9 cellular contexts compared by ENCODE assay signal in the genomic region with DNA sequence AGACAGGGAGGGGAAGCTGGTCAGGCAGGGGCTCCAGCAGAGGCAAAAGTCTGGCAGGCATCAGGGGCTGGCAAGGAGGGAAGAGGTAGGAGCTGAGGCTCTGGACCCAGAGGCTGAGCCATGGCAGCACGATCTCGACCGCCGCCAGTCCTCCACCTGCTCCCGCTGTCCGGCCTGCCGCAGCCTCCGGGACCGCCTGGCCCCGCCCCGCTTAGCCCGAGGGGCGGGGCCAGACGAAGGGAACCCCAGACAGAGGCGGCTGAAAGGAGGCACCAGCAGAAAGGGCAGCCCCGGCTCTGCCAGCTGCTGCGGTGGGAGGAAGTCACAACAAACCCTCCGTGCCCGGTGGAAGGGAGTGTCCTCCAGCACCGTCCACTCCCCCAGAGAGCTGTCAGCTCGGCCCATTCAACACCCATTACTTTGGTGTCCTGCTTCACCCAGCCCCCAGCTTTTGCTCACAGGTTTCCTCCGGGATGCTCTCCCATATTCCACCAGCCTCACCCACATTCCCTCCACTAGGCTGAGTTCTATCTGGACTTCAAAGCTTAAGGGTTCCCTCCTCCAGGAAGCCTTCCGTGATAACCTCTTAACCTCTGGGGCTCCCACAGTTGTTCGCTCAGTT. TPM values are rescaled to one million over a fixed set of nuclear protein-coding genes. Genes with fewer than 3 reads are reported as not detected.
A peak's percentile ranks its signal among the peaks of the same experiment; 100 is the strongest.
DNase-seq lines count a peak whose midpoint lies in the region; ATAC-seq and TF ChIP-seq lines count a peak whose summit lies in the region.
"Had no signal": no experiment of that assay in that cellular context is flagged by ENCODE, and none has a peak within 500 bp of the region (broad histone marks: within the 10 kb centered on the region; RNA-seq: fewer than 3 reads in every experiment).

A gene with protein sequence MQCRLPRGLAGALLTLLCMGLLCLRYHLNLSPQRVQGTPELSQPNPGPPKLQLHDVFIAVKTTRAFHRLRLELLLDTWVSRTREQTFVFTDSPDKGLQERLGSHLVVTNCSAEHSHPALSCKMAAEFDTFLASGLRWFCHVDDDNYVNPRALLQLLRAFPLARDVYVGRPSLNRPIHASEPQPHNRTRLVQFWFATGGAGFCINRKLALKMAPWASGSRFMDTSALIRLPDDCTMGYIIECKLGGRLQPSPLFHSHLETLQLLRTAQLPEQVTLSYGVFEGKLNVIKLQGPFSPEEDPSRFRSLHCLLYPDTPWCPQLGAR (minus strand): TSS at position 161 of the 622 bp plus-strand sequence. CDS start 207 bp downstream, outside the sequence.

- H3K9me3 ChIP-seq in CD4-positive, CD25-positive, alpha-beta regulatory T cell (ENCODE audit: control insufficient read depth in 2 of 2, low read length in 2 of 2) = no peaks in the 10 kb centered on the region
- H3K9me3 ChIP-seq in HUES64 (ENCODE audit: insufficient read depth, low read depth, low read length) (no peaks in the 10 kb centered on the region), right atrium auricular region (no peaks in the 10 kb centered on the region)

- peaks cover 10% of the 10 kb centered on the region for H3K36me3 Mint-ChIP-seq in CD4-positive, CD25-positive, alpha-beta regulatory T cell
- peaks cover 29% of the 10 kb centered on the region for H3K36me3 Mint-ChIP-seq in activated naive CD8-positive, alpha-beta T cell treated with anti-CD3 and anti-CD28 coated beads, Interleukin-2, amount 50 U/mL, for 24 hours (ENCODE audit: low read depth)

- H3K4me3 Mint-ChIP-seq in CD4-positive, CD25-positive, alpha-beta regulatory T cell = peak within 1 kb of the TSS; percentile 91 to 99 (median 97)
- H3K4me3 Mint-ChIP-seq in activated naive CD8-positive, alpha-beta T cell treated with anti-CD3 and anti-CD28 coated beads, Interleukin-2, amount 50 U/mL, for 24 hours = peak within 1 kb of the TSS; percentile 97

- H3K27me3 Mint-ChIP-seq in CD4-positive, CD25-positive, alpha-beta regulatory T cell = no peaks in the 10 kb centered on the region
- no peaks in the 10 kb centered on the region for H3K27me3 Mint-ChIP-seq in activated naive CD8-positive, alpha-beta T cell treated with anti-CD3 and anti-CD28 coated beads, Interleukin-2, amount 50 U/mL, for 24 hours

- H3K9ac ChIP-seq in HUES64 (ENCODE audit: low read depth, low read length) = no peak within 1 kb of the TSS

- WGBS in HUES64 = 9% methylated on average over 24 of the region's 24 CpGs

- peak; percentile 48 to 51 for ATAC-seq in CD4-positive, CD25-positive, alpha-beta regulatory T cell (ENCODE audit: low read depth in 2 of 2)
- ATAC-seq in GM19351 (IDR thresholded peaks at IDR 0.05; ENCODE audit: unreplicated experiment) = peak; percentile 64
- ATAC-seq in activated naive CD8-positive, alpha-beta T cell treated with anti-CD3 and anti-CD28 coated beads, Interleukin-2, amount 50 U/mL, for 24 hours = peak; percentile 65
- ATAC-seq in sciatic nerve = peak; percentile 82

- peak within 1 kb of the TSS; percentile 86 for H3K27ac ChIP-seq in CD4-positive, CD25-positive, alpha-beta regulatory T cell (ENCODE audit: insufficient read depth, low read length, poor library complexity, severe bottlenecking)
- no peak within 1 kb of the TSS for H3K27ac ChIP-seq in HUES64 (ENCODE audit: low read depth, low read length)
- peak within 1 kb of the TSS; percentile 70 to 74 for H3K27ac ChIP-seq in right atrium auricular region

- H3K4me1 Mint-ChIP-seq in CD4-positive, CD25-positive, alpha-beta regulatory T cell = peaks cover 0 to 78% (median 28%) of the 10 kb centered on the region in 4 donors
- H3K4me1 Mint-ChIP-seq in activated naive CD8-positive, alpha-beta T cell treated with anti-CD3 and anti-CD28 coated beads, Interleukin-2, amount 50 U/mL, for 24 hours = peaks cover 53% of the 10 kb centered on the region

- peaks cover 0 to 1% (median 0%) of the 10 kb centered on the region in 7 donors for H3K9me3 Mint-ChIP-seq in CD4-positive, CD25-positive, alpha-beta regulatory T cell
- H3K9me3 Mint-ChIP-seq in activated naive CD8-positive, alpha-beta T cell treated with anti-CD3 and anti-CD28 coated beads, Interleukin-2, amount 50 U/mL, for 24 hours = no peaks in the 10 kb centered on the region

- intact Hi-C loops in sciatic nerve (cut with DNase I) = no loop called here

- peaks cover 3% of the 10 kb centered on the region for H3K36me3 ChIP-seq in CD4-positive, CD25-positive, alpha-beta regulatory T cell (ENCODE audit: control insufficient read depth, insufficient read depth, low read length)
- H3K36me3 ChIP-seq in HUES64 (ENCODE audit: insufficient read depth, low read length) = no peaks in the 10 kb centered on the region
- no peaks in the 10 kb centered on the region for H3K36me3 ChIP-seq in right atrium auricular region

- DNase-seq in CD4-positive, CD25-positive, alpha-beta regulatory T cell = peak; percentile 63 to 89 (median 69)
- DNase-seq in T-helper 1 cell (peak; percentile 61 to 87 (median 66)), right atrium auricular region (ENCODE audit: low spot score) (peak; percentile 64), sciatic nerve (ENCODE audit: low spot score) (peak; percentile 80), NCI-H2081 (lab: John Stamatoyannopoulos, UW) (no peak)
- DNase-seq in activated naive CD8-positive, alpha-beta T cell treated with anti-CD3 and anti-CD28 coated beads, Interleukin-2, amount 50 U/mL, for 24 hours = peak; percentile 84

- H3K4me1 ChIP-seq in CD4-positive, CD25-positive, alpha-beta regulatory T cell (ENCODE audit: control insufficient read depth, insufficient read depth, low read length, poor library complexity, severe bottlenecking) = peaks cover 62% of the 10 kb centered on the region
- H3K4me1 ChIP-seq in HUES64 (ENCODE audit: insufficient read depth, low read length) = peaks cover 16% of the 10 kb centered on the region
- peaks cover 0 to 32% of the 10 kb centered on the region in 2 donors for H3K4me1 ChIP-seq in right atrium auricular region

- no peak for TF ChIP-seq CTCF in right atrium auricular region (IDR thresholded peaks at IDR 0.05)

- H3K27me3 ChIP-seq in CD4-positive, CD25-positive, alpha-beta regulatory T cell (ENCODE audit: control insufficient read depth, insufficient read depth, low read length) = no peaks in the 10 kb centered on the region
- H3K27me3 ChIP-seq in HUES64 (ENCODE audit: insufficient read depth, low read length) = peaks cover 9% of the 10 kb centered on the region; the same call in 1 of the 2 replicates
- H3K27me3 ChIP-seq in right atrium auricular region = no peaks in the 10 kb centered on the region

- peak within 1 kb of the TSS; percentile 81 for H3K4me3 ChIP-seq in CD4-positive, CD25-positive, alpha-beta regulatory T cell (ENCODE audit: low read depth, low read length)
- H3K4me3 ChIP-seq in HUES64 (ENCODE audit: low read length) (peak within 1 kb of the TSS; percentile 28), right atrium auricular region (peak within 1 kb of the TSS; percentile 24 to 46)

- H3K27ac Mint-ChIP-seq in CD4-positive, CD25-positive, alpha-beta regulatory T cell = peak within 1 kb of the TSS; percentile 95 to 99 (median 97)
- H3K27ac Mint-ChIP-seq in activated naive CD8-positive, alpha-beta T cell treated with anti-CD3 and anti-CD28 coated beads, Interleukin-2, amount 50 U/mL, for 24 hours = peak within 1 kb of the TSS; percentile 97

RNA-seq across cellular contexts. Expression of the gene that starts here (rescaled TPM):
- total RNA-seq in CD4-positive, CD25-positive, alpha-beta regulatory T cell = 148 TPM
- 100 to 1,000 TPM; 323 to 340 (median 327) TPM for polyA plus RNA-seq in CD4-positive, CD25-positive, alpha-beta regulatory T cell
- 1.1 TPM for polyA plus RNA-seq in HUES64 (2013, experiment 1 of 2)
- 2.7 TPM for polyA plus RNA-seq in HUES64 (2013, experiment 2 of 2)
- total RNA-seq in right atrium auricular region (10 to 100 TPM in 1 of 2 donors, 1 to 10 TPM in 1; 9.9 to 19.5 TPM), sciatic nerve (22.3 TPM)
- total RNA-seq: NCI-H460 had no signal

Comparison
In these comparisons a context has a peak if more than half of its experiments do, and no peak if none do; other contexts are left out.
1. DNase-seq: peak in CD4-positive, CD25-positive, alpha-beta regulatory T cell (3 of 3), T-helper 1 cell (5 of 5), activated naive CD8-positive, alpha-beta T cell treated with anti-CD3 and anti-CD28 coated beads, Interleukin-2, amount 50 U/mL, for 24 hours (single experiment), right atrium auricular region (single experiment) and sciatic nerve (single experiment); none in NCI-H2081 (0 of 2).
2. H3K4me3 ChIP-seq: peak in every context shown above with its lines; median percentile 81 in CD4-positive, CD25-positive, alpha-beta regulatory T cell; 35 in right atrium auricular region; 28 in HUES64.
3. Peak in every context shown above with its lines, with median percentiles within 50 percentile points of each other: ATAC-seq.